21 cellular contexts compared by ENCODE assay signal in the genomic region with DNA sequence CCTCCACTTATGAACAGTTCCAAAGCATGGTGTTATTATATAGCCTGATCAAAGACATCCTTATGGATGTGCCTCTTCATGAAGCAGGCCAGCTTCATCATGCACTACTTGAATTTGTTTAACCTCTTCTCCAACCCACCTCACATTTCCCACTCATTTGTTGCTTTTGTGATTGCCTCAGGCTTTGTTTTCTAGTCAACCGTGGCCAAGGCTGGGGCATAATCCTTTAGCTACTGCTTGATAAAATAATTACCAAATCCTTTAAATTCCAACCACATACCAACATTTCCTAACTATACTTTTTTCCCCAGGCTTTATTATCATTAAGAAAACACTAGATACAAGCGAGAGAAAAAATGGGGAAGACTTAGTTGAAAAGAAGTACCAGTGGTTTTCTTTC. TPM values are rescaled to one million over a fixed set of nuclear protein-coding genes. Genes with fewer than 3 reads are reported as not detected.
A peak's percentile ranks its signal among the peaks of the same experiment; 100 is the strongest.
DNase-seq lines count a peak whose midpoint lies in the region; ATAC-seq and TF ChIP-seq lines count a peak whose summit lies in the region.
"Had no signal": no experiment of that assay in that cellular context is flagged by ENCODE, and none has a peak within 500 bp of the region (broad histone marks: within the 10 kb centered on the region; RNA-seq: fewer than 3 reads in every experiment).

No MANE protein-coding gene starts in this region.

- TF ChIP-seq CTCF in choroid plexus epithelial cell (conservative IDR thresholded peaks at IDR 0.05; ENCODE audit: low read depth, low read length) (no peak), neural crest cell (conservative IDR thresholded peaks at IDR 0.05) (no peak), dorsolateral prefrontal cortex (IDR thresholded peaks at IDR 0.05 in 54 of 56, conservative IDR thresholded peaks at IDR 0.05 in 2 of 56; ENCODE audit: low read depth in 1 of 56, partially characterized antibody in 56 of 56) (no peak), GM13976 (IDR thresholded peaks at IDR 0.05; ENCODE audit: borderline replicate concordance, control extremely low read depth, extremely low read depth, insufficient read depth, missing control alignments) (no peak)
- no peak for TF ChIP-seq CTCF in CD8-positive, alpha-beta T cell (IDR thresholded peaks at IDR 0.05)

- H3K27me3 ChIP-seq in CD8-positive, alpha-beta T cell (ENCODE audit: insufficient read depth, low read length) = no peaks in the 10 kb centered on the region
- peaks cover 0 to 8% (median 0%) of the 10 kb centered on the region in 45 donors for H3K27me3 ChIP-seq in dorsolateral prefrontal cortex
- H3K27me3 ChIP-seq: BE2C, spleen had no signal

- H3K4me1 ChIP-seq in CD8-positive, alpha-beta T cell (ENCODE audit: insufficient read depth, low read length) = no peaks in the 10 kb centered on the region
- H3K4me1 ChIP-seq: BE2C, prostate gland, spleen had no signal

- no peaks in the 10 kb centered on the region for H3K36me3 Mint-ChIP-seq in neural crest cell (ENCODE audit: low read depth)
- H3K36me3 Mint-ChIP-seq in CD8-positive, alpha-beta T cell = no peaks in the 10 kb centered on the region
- H3K36me3 Mint-ChIP-seq: memory B cell; naive thymus-derived CD8-positive, alpha-beta T cell had no signal

- no peak for ATAC-seq in CD8-positive, alpha-beta T cell
- ATAC-seq: naive thymus-derived CD8-positive, alpha-beta T cell had no signal

- intact Hi-C loops in CD8-positive, alpha-beta T cell (cut with DNase I, micrococcal nuclease) = no loop called here
- intact Hi-C loops in posterior vena cava (cut with DNase I) = no loop called here
- intact Hi-C loops in dorsolateral prefrontal cortex (cut with DNase I) = no loop called here

- H3K27ac Mint-ChIP-seq in neural crest cell (ENCODE audit: unreplicated experiment) = peak overlapping the region; percentile 73
- H3K27ac Mint-ChIP-seq in CD8-positive, alpha-beta T cell = no peak overlapping the region
- H3K27ac Mint-ChIP-seq: activated B cell treated with CpG ODN at 0.5 μM for 24 hours; memory B cell; naive thymus-derived CD8-positive, alpha-beta T cell had no signal

- H3K4me3 ChIP-seq in choroid plexus epithelial cell (ENCODE audit: low read depth, low read length) = no peak overlapping the region
- no peak overlapping the region for H3K4me3 ChIP-seq in CD8-positive, alpha-beta T cell (ENCODE audit: low read depth, low read length)
- H3K4me3 ChIP-seq in dorsolateral prefrontal cortex = no peak overlapping the region
- H3K4me3 ChIP-seq: prostate gland, spleen had no signal

- no peak overlapping the region for H3K4me3 Mint-ChIP-seq in neural crest cell
- no peak overlapping the region for H3K4me3 Mint-ChIP-seq in CD8-positive, alpha-beta T cell
- H3K4me3 Mint-ChIP-seq: activated B cell treated with CpG ODN at 0.5 μM for 24 hours; memory B cell; naive thymus-derived CD8-positive, alpha-beta T cell had no signal

- H3K27me3 Mint-ChIP-seq in neural crest cell (ENCODE audit: low read depth) = no peaks in the 10 kb centered on the region
- peaks cover 6% of the 10 kb centered on the region for H3K27me3 Mint-ChIP-seq in CD8-positive, alpha-beta T cell (ENCODE audit: low read depth)
- H3K27me3 Mint-ChIP-seq: activated B cell treated with CpG ODN at 0.5 μM for 24 hours had no signal

- in situ Hi-C loops in GM13976 (cut with MboI; ENCODE audit: low sequenced_read_pairs, unreplicated experiment) = no loop called here

- H3K9me3 ChIP-seq in CD8-positive, alpha-beta T cell (ENCODE audit: low read length) = no peaks in the 10 kb centered on the region
- H3K9me3 ChIP-seq: BE2C, prostate gland, spleen had no signal

- H3K4me1 Mint-ChIP-seq in neural crest cell = peaks cover 7% of the 10 kb centered on the region
- no peaks in the 10 kb centered on the region for H3K4me1 Mint-ChIP-seq in CD8-positive, alpha-beta T cell (ENCODE audit: low read depth)
- H3K4me1 Mint-ChIP-seq: activated B cell treated with CpG ODN at 0.5 μM for 24 hours; memory B cell; naive thymus-derived CD8-positive, alpha-beta T cell had no signal

- POLR2A ChIA-PET in CD8-positive, alpha-beta T cell (lab: Charles Lee) = no interaction called here

- H3K36me3 ChIP-seq in CD8-positive, alpha-beta T cell (ENCODE audit: insufficient read depth, low read length) = no peaks in the 10 kb centered on the region
- H3K36me3 ChIP-seq: BE2C, prostate gland, spleen had no signal

- H3K9me3 Mint-ChIP-seq in neural crest cell = no peaks in the 10 kb centered on the region
- no peaks in the 10 kb centered on the region for H3K9me3 Mint-ChIP-seq in CD8-positive, alpha-beta T cell
- H3K9me3 Mint-ChIP-seq: activated B cell treated with CpG ODN at 0.5 μM for 24 hours, memory B cell had no signal

- no peak overlapping the region for H3K27ac ChIP-seq in CD8-positive, alpha-beta T cell (ENCODE audit: low read depth, low read length)
- no peak overlapping the region for H3K27ac ChIP-seq in dorsolateral prefrontal cortex
- H3K27ac ChIP-seq: prostate gland, spleen had no signal

- CTCF ChIA-PET in CD8-positive, alpha-beta T cell (lab: Charles Lee) = no interaction called here

- DNase-seq in EL = peak; percentile 67
- peak; percentile 74 for DNase-seq in NCI-H69 (lab: John Stamatoyannopoulos, UW)
- peak; percentile 46 for DNase-seq in choroid plexus epithelial cell (ENCODE audit: low read depth)
- no peak for DNase-seq in neural crest cell (ENCODE audit: low read depth, low spot score)
- no peak for DNase-seq in CD8-positive, alpha-beta T cell
- no peak for DNase-seq in posterior vena cava (ENCODE audit: low spot score)
- no peak for DNase-seq in dorsolateral prefrontal cortex
- DNase-seq in GM13976 (ENCODE audit: low spot score) = no peak
- DNase-seq: activated B cell treated with CpG ODN at 0.5 μM for 24 hours; activated naive CD4-positive, alpha-beta T cell treated with anti-CD3 and anti-CD28 coated beads, Interleukin-2, amount 50 U/mL, for 16 hours; activated T-cell treated with anti-CD3 and anti-CD28 coated beads, Interleukin-2, amount 50 U/mL, for 48 hours; BE2C; naive thymus-derived CD8-positive, alpha-beta T cell; NCI-H1694 treated with DMSO at 0.1 percent for 48 hours; NCI-H446; SHP77; spleen had no signal

RNA-seq across cellular contexts. Expression of a gene that starts 39.6 kb away (rescaled TPM):
- total RNA-seq in neural crest cell = 7.7 and 8.6 TPM in 2 replicates
- not detected for total RNA-seq in CD8-positive, alpha-beta T cell
- total RNA-seq in posterior vena cava = not detected
- 100 to 1,000 TPM in 102 of 120 experiments, 10 to 100 TPM in 18; 37.7 to 222 (median 143) TPM for total RNA-seq in dorsolateral prefrontal cortex
- total RNA-seq: activated B cell treated with CpG ODN at 0.5 μM for 24 hours; bronchial epithelial cell; naive thymus-derived CD8-positive, alpha-beta T cell; spleen; T-helper 2 cell treated with Interferon-gamma antibody and Interleukin-4, amounts not matched to agents 100 ng/mL and 5 ng/mL, for 36 hours had no signal

Comparison
In these comparisons a context has a peak if more than half of its experiments do, and no peak if none do; other contexts are left out.
1. DNase-seq: peak in EL (single experiment), NCI-H69 (single experiment) and choroid plexus epithelial cell (single experiment); none in neural crest cell (single experiment), CD8-positive, alpha-beta T cell (0 of 7), posterior vena cava (single experiment), dorsolateral prefrontal cortex (0 of 10) and GM13976 (single experiment).